10 cellular contexts compared by ENCODE assay signal in the genomic region with DNA sequence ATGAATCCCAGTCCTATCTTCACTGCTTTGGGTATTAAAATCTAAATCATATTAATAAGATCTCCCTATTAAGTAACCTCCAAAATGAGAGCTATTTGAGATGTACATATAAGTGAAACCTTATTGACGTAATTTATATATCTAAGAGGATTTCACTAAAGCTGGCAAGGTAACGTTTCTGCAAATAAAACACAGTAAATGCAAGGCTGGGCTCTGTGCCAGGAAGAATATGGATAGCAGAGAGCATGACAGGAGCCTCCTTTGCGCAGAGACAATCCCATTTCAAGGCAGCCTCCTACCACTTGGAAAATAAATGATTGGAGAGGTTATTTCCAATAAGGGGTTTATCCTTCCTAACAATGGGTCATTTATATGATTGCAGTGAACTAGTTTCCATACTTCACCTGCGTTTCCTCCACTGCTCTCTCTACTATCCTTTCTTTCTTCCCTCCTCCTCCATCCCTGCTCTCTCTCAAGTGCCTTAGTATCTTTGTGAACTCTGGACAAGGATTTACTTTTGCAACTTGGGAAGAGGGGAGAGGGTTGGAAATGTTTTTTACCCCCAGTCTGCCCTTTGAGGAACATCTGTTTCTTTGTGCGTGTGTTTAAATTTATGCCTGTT. TPM values are rescaled to one million over a fixed set of nuclear protein-coding genes. Genes with fewer than 3 reads are reported as not detected.
A peak's percentile ranks its signal among the peaks of the same experiment; 100 is the strongest.
DNase-seq lines count a peak whose midpoint lies in the region; ATAC-seq and TF ChIP-seq lines count a peak whose summit lies in the region.
"Had no signal": no experiment of that assay in that cellular context is flagged by ENCODE, and none has a peak within 500 bp of the region (broad histone marks: within the 10 kb centered on the region; RNA-seq: fewer than 3 reads in every experiment).

No MANE protein-coding gene starts in this region.

- ATAC-seq in GM18867 (IDR thresholded peaks at IDR 0.05; ENCODE audit: unreplicated experiment), result no peak
- ATAC-seq: activated CD8-positive, alpha-beta T cell treated with anti-CD3 and anti-CD28 coated beads for 36 hours had no signal

- H3K36me3 ChIP-seq in neuronal stem cell (replicated peaks in 1 of 2; ENCODE audit: control insufficient read depth in 2 of 2, insufficient read depth in 2 of 2, low read length in 2 of 2), result no peaks in the 10 kb centered on the region

- H3K14ac ChIP-seq in neuronal stem cell (ENCODE audit: low read length), result no peak overlapping the region

- no peak overlapping the region for H2BK5ac ChIP-seq in neuronal stem cell (ENCODE audit: low read length)

- intact Hi-C loops in posterior cingulate gyrus (cut with DNase I), result no loop called here

- no peaks in the 10 kb centered on the region for H3K79me1 ChIP-seq in neuronal stem cell (ENCODE audit: low read depth, low read length)

- no peak overlapping the region for H2BK120ac ChIP-seq in neuronal stem cell (ENCODE audit: low read depth, low read length)

- DNase-seq in DMS 273 (lab: John Stamatoyannopoulos, UW; ENCODE audit: unreplicated experiment), result peak; percentile 57
- DNase-seq in DMS 273 treated with DMSO at 0.1 percent for 48 hours (lab: John Stamatoyannopoulos, UW), result no peak
- peak; percentile 56 for DNase-seq in OCI-M1 (lab: John Stamatoyannopoulos, UW)
- DNase-seq in erythroblast (lab: John Stamatoyannopoulos, UW), result peak; percentile 61 to 76
- no peak for DNase-seq in neuronal stem cell (ENCODE audit: low spot score)
- no peak for DNase-seq in posterior cingulate gyrus
- DNase-seq: activated CD8-positive, alpha-beta T cell treated with anti-CD3 and anti-CD28 coated beads for 36 hours had no signal

- peaks cover 22 to 65% (median 55%) of the 10 kb centered on the region in 3 experiments for H3K27me3 ChIP-seq in neuronal stem cell (ENCODE audit: control insufficient read depth in 3 of 3, insufficient read depth in 3 of 3, low read depth in 1 of 3, low read length in 3 of 3)

- no peak overlapping the region for H2AK5ac ChIP-seq in neuronal stem cell (ENCODE audit: low read depth, low read length)

- no peak overlapping the region for H2BK15ac ChIP-seq in neuronal stem cell (ENCODE audit: low read length)

- WGBS in neuronal stem cell (ENCODE audit: extremely low coverage in 2 of 2, insufficient read length in 2 of 2, insufficient replicate concordance in 1 of 2), 2 donors, result no CpG with 5 or more reads among the region's 5 CpGs

- H3K4me3 ChIP-seq in skin epidermis (no peak overlapping the region), neuronal stem cell (ENCODE audit: low read length in 2 of 2) (no peak overlapping the region)
- H3K4me3 ChIP-seq: lung had no signal

- no peak for TF ChIP-seq POLR2A in erythroblast (IDR thresholded peaks at IDR 0.05; ENCODE audit: low read length)

- no peak overlapping the region for H3K23ac ChIP-seq in neuronal stem cell (ENCODE audit: low read depth, low read length, poor library complexity)

- no peaks in the 10 kb centered on the region for H3K9me3 ChIP-seq in neuronal stem cell (replicated peaks in 1 of 2; ENCODE audit: control insufficient read depth in 2 of 2, insufficient read depth in 1 of 2, low read depth in 1 of 2, low read length in 2 of 2)

- H3K18ac ChIP-seq in neuronal stem cell (ENCODE audit: low read length), result no peak overlapping the region

- no peak overlapping the region for H2AFZ ChIP-seq in neuronal stem cell (ENCODE audit: low read length)

- H3K4ac ChIP-seq in neuronal stem cell (ENCODE audit: low read length), result no peak overlapping the region

- H3K27ac ChIP-seq in skin epidermis, result peak overlapping the region in 13 of 21 experiments; percentile 11 to 96 (median 77)
- no peak overlapping the region for H3K27ac ChIP-seq in neuronal stem cell (replicated peaks; ENCODE audit: low read length)

- no peak overlapping the region for H4K91ac ChIP-seq in neuronal stem cell (ENCODE audit: low read depth, low read length, poor library complexity)

- H4K8ac ChIP-seq in neuronal stem cell (ENCODE audit: low read depth, low read length), result no peak overlapping the region

- H3K9ac ChIP-seq in neuronal stem cell (ENCODE audit: low read depth, low read length, poor library complexity), result no peak overlapping the region

- no peak overlapping the region for H2BK12ac ChIP-seq in neuronal stem cell (ENCODE audit: low read length)

- peaks cover 2% of the 10 kb centered on the region in 2 donors for H3K4me1 ChIP-seq in neuronal stem cell (ENCODE audit: control insufficient read depth in 2 of 2, insufficient read depth in 1 of 2, low read depth in 1 of 2, low read length in 2 of 2)

- no peak overlapping the region for H3K4me2 ChIP-seq in neuronal stem cell (ENCODE audit: insufficient read depth, low read length, poor library complexity, severe bottlenecking)

RNA-seq across cellular contexts. Expression of a gene that starts 3.0 kb away (rescaled TPM):
- polyA plus RNA-seq in neuronal stem cell (2013, experiment 1 of 2), result 0.24 TPM
- 0.30 TPM for polyA plus RNA-seq in neuronal stem cell (2013, experiment 2 of 2)

Comparison
In these comparisons a context has a peak if more than half of its experiments do, and no peak if none do; other contexts are left out.
1. DNase-seq: peak in DMS 273 (single experiment), OCI-M1 (single experiment) and erythroblast (2 of 2); none in DMS 273 treated with DMSO at 0.1 percent for 48 hours (single experiment), neuronal stem cell (single experiment) and posterior cingulate gyrus (0 of 10).